1 cellular context compared by ENCODE assay signal in the genomic region with DNA sequence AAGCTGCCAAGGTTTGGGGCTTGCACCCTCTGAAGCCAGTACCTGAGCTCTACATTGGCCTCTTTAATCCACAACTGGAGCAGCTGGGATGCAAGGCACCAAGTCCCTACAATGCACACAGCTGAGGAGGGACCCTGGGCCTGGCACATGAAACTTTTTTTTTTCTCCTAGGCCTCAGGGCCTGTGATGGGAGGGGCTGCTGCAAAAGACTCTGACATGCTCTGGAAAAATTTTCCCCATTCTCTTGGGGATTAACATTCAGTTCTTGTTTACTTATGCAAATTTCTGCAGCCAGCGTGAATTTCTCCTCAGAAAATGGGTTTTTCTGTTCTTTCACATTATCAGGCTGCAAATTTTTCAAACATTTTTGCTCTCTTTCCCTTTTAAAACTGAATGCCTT.
TF ChIP-seq lines count a peak whose summit lies in the region.

No MANE protein-coding gene starts in this region.

TF ChIP-seq in WTC11, 78 proteins besides CTCF, POLR2A, EP300 and RAD21 (continued from another document):
- TF ChIP-seq E2F1 (CRISPR knock-in tag; IDR thresholded peaks at IDR 0.05): no peak
- TF ChIP-seq, protein P1, sequence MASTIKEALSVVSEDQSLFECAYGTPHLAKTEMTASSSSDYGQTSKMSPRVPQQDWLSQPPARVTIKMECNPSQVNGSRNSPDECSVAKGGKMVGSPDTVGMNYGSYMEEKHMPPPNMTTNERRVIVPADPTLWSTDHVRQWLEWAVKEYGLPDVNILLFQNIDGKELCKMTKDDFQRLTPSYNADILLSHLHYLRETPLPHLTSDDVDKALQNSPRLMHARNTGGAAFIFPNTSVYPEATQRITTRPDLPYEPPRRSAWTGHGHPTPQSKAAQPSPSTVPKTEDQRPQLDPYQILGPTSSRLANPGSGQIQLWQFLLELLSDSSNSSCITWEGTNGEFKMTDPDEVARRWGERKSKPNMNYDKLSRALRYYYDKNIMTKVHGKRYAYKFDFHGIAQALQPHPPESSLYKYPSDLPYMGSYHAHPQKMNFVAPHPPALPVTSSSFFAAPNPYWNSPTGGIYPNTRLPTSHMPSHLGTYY (CRISPR knock-in tag; IDR thresholded peaks at IDR 0.05): no peak
TF ChIP-seq in WTC11: peak in this region for 0.
